18 cellular contexts compared by ENCODE assay signal in the genomic region with DNA sequence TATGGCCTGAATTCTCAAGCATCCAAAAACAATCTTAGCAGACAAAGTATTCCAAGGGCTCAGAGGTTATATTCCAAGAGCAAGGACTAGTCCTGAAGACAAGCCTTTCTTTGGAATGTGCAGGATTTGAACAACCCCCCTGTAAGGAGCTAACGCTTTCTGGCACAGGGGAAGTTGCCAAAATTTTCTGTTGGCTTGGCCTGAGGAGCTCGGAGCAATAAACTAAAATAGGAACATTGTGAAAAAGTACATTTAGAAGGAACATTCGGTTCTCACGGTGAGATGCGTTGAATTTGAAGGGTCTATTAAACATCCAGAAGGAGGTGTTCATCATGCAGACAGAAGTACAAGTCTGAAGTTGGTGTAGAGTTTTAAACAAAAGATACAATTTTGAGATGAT.
DNase-seq lines count a peak whose midpoint lies in the region; ATAC-seq and TF ChIP-seq lines count a peak whose summit lies in the region.
"Had no signal": no experiment of that assay in that cellular context is flagged by ENCODE, and none has a peak within 500 bp of the region (broad histone marks: within the 10 kb centered on the region; RNA-seq: fewer than 3 reads in every experiment).

No MANE protein-coding gene starts in this region.

- in situ Hi-C loops in gastrocnemius medialis (cut with MboI; ENCODE audit: low sequenced_read_pairs in 4 of 4): no loop called here

- H3K79me2 ChIP-seq in Karpas-422 (ENCODE audit: low read length): no peaks in the 10 kb centered on the region

- H2AFZ ChIP-seq in Karpas-422 (ENCODE audit: low read length): peak overlapping the region; percentile 72

- no peak overlapping the region for H3K9ac ChIP-seq in Karpas-422 (ENCODE audit: low read length)
- H3K9ac ChIP-seq: BLaER1 had no signal

- H3K4me3 ChIP-seq in Karpas-422 (ENCODE audit: low read length) (no peak overlapping the region), esophagus squamous epithelium (no peak overlapping the region), sigmoid colon (no peak overlapping the region), tibial artery (no peak overlapping the region), gastrocnemius medialis (no peak overlapping the region), vagina (no peak overlapping the region)
- H3K4me3 ChIP-seq: BLaER1, HAP-1 had no signal

- TF ChIP-seq EP300 in sigmoid colon (IDR thresholded peaks at IDR 0.05): peak; percentile 46 to 91 (median 68)

- TF ChIP-seq POLR2A in esophagus squamous epithelium (IDR thresholded peaks at IDR 0.05) (no peak), sigmoid colon (IDR thresholded peaks at IDR 0.05) (no peak), gastrocnemius medialis (IDR thresholded peaks at IDR 0.05) (no peak), vagina (IDR thresholded peaks at IDR 0.05) (no peak)

- ATAC-seq in gastrocnemius medialis: no peak
- ATAC-seq: CD8-positive, alpha-beta T cell had no signal

- no peak overlapping the region for H3K4me2 ChIP-seq in Karpas-422 (ENCODE audit: low read depth, low read length, poor library complexity, severe bottlenecking)
- H3K4me2 ChIP-seq: BLaER1 had no signal

- intact Hi-C loops in esophagus squamous epithelium (cut with DNase I) (no loop called here), sigmoid colon (cut with DNase I) (no loop called here), tibial artery (cut with DNase I; ENCODE audit: low total_unique reads) (no loop called here), gastrocnemius medialis (cut with DNase I; ENCODE audit: low total_unique reads) (no loop called here), vagina (cut with DNase I) (no loop called here)

- H3K9me2 ChIP-seq in Karpas-422 (replicated peaks; ENCODE audit: insufficient read depth, low read length): no peaks in the 10 kb centered on the region

- no peaks in the 10 kb centered on the region for H4K20me1 ChIP-seq in Karpas-422 (ENCODE audit: insufficient read depth, low read depth, low read length)
- H4K20me1 ChIP-seq: BLaER1 had no signal

- H3K9me3 ChIP-seq in Karpas-422 (ENCODE audit: low read length): peaks cover 7% of the 10 kb centered on the region; the same call in 1 of the 2 replicates
- H3K9me3 ChIP-seq in esophagus squamous epithelium: no peaks in the 10 kb centered on the region
- H3K9me3 ChIP-seq in sigmoid colon: peaks cover 0 to 8% (median 0%) of the 10 kb centered on the region in 4 donors
- no peaks in the 10 kb centered on the region for H3K9me3 ChIP-seq in tibial artery
- H3K9me3 ChIP-seq in gastrocnemius medialis: no peaks in the 10 kb centered on the region
- H3K9me3 ChIP-seq in vagina: no peaks in the 10 kb centered on the region
- H3K9me3 ChIP-seq: HAP-1 had no signal

- H3K36me3 ChIP-seq in Karpas-422 (ENCODE audit: insufficient read depth, low read length) (no peaks in the 10 kb centered on the region), esophagus squamous epithelium (no peaks in the 10 kb centered on the region), sigmoid colon (no peaks in the 10 kb centered on the region), tibial artery (no peaks in the 10 kb centered on the region), gastrocnemius medialis (no peaks in the 10 kb centered on the region), vagina (no peaks in the 10 kb centered on the region)
- H3K36me3 ChIP-seq: BLaER1, HAP-1 had no signal

- H3K4me1 ChIP-seq in Karpas-422 (ENCODE audit: low read length) (peaks cover 17% of the 10 kb centered on the region), esophagus squamous epithelium (no peaks in the 10 kb centered on the region), sigmoid colon (peaks cover 0 to 8% (median 2%) of the 10 kb centered on the region in 4 donors), tibial artery (peaks cover 0 to 41% (median 4%) of the 10 kb centered on the region in 4 donors), gastrocnemius medialis (no peaks in the 10 kb centered on the region), vagina (no peaks in the 10 kb centered on the region)
- H3K4me1 ChIP-seq: BLaER1, Caco-2, HAP-1 had no signal

- H3K27me3 ChIP-seq in Karpas-422 (ENCODE audit: low read length) (no peaks in the 10 kb centered on the region), esophagus squamous epithelium (no peaks in the 10 kb centered on the region), sigmoid colon (no peaks in the 10 kb centered on the region), tibial artery (no peaks in the 10 kb centered on the region), gastrocnemius medialis (no peaks in the 10 kb centered on the region), vagina (no peaks in the 10 kb centered on the region)
- H3K27me3 ChIP-seq: BLaER1 had no signal

- DNase-seq in Karpas-422: no peak
- no peak for DNase-seq in esophagus squamous epithelium (lab: John Stamatoyannopoulos, UW)
- no peak for DNase-seq in sigmoid colon
- DNase-seq in tibial artery: peak in 1 of 2 donors; percentile 63
- DNase-seq in SHP77 treated with DMSO at 0.1 percent for 48 hours (lab: John Stamatoyannopoulos, UW): no peak
- DNase-seq in gastrocnemius medialis: no peak
- DNase-seq in HCEC 1CT: no peak
- no peak for DNase-seq in vagina (ENCODE audit: extremely low spot score in 2 of 2)
- DNase-seq: Caco-2; CD4-positive, CD25-positive, alpha-beta regulatory T cell; CD8-positive, alpha-beta T cell; DMS153; DND-41; GOT3 had no signal

- H3K27ac ChIP-seq in Karpas-422 (ENCODE audit: low read length) (no peak overlapping the region), esophagus squamous epithelium (peak overlapping the region in 3 of 4 donors; percentile 31 to 38 (median 38)), sigmoid colon (peak overlapping the region in 2 of 4 donors; percentile 18 to 52), tibial artery (peak overlapping the region; percentile 69 to 74), gastrocnemius medialis (no peak overlapping the region), vagina (no peak overlapping the region)
- H3K27ac ChIP-seq: 22Rv1, BLaER1, C4-2B had no signal

- 69 to 73% methylated on average over 5 of the region's 5 CpGs for WGBS in esophagus squamous epithelium, 2 donors
- 87 to 88% methylated on average over 5 of the region's 5 CpGs for WGBS in sigmoid colon, 2 donors

- TF ChIP-seq CTCF in esophagus squamous epithelium (IDR thresholded peaks at IDR 0.05) (no peak), sigmoid colon (IDR thresholded peaks at IDR 0.05) (no peak), tibial artery (IDR thresholded peaks at IDR 0.05) (no peak), gastrocnemius medialis (IDR thresholded peaks at IDR 0.05 in 4 of 5, conservative IDR thresholded peaks at IDR 0.05 in 1 of 5) (no peak), vagina (IDR thresholded peaks at IDR 0.05) (no peak)

Comparison
In these comparisons a context has a peak if more than half of its experiments do, and no peak if none do; other contexts are left out.
1. H3K27ac ChIP-seq: peak in esophagus squamous epithelium (3 of 4) and tibial artery (2 of 2); none in Karpas-422 (single experiment), gastrocnemius medialis (0 of 4) and vagina (single experiment).